Comparison of ENCODE assay signal across 9 cellular contexts in genomic region chr19:14416743-14417214, GRCh38. TPM values are rescaled to one million over a fixed set of nuclear protein-coding genes. Genes with fewer than 3 reads are reported as not detected.
DNase-seq lines count a peak whose midpoint lies in the region; ATAC-seq and TF ChIP-seq lines count a peak whose summit lies in the region.
"Had no signal": no experiment of that assay in that cellular context is flagged by ENCODE, and none has a peak within 500 bp of the region (broad histone marks: within the 10 kb centered on the region; RNA-seq: fewer than 3 reads in every experiment).

No MANE protein-coding gene starts in this region.

- H3K4me3 ChIP-seq in GM08714 (ENCODE audit: low read length) (peak overlapping the region; percentile 84), Loucy (ENCODE audit: low read length, poor library complexity, severe bottlenecking) (peak overlapping the region; percentile 95)
- H3K4me3 ChIP-seq: prostate gland had no signal

- no peaks in the 10 kb centered on the region for H3F3A ChIP-seq in Loucy (ENCODE audit: low read depth)

- H3K27me3 Mint-ChIP-seq in activated naive CD8-positive, alpha-beta T cell treated with anti-CD3 and anti-CD28 coated beads, Interleukin-2, amount 10 ng/mL, durations not matched to agents 7 days and 5 days: no peaks in the 10 kb centered on the region
- H3K27me3 Mint-ChIP-seq in natural killer cell treated with Interleukin-12 subunit alpha and Interleukin-12 subunit beta and Interleukin-15 and Interleukin-18, amount 100 ng/mL, for 72 hours: no peaks in the 10 kb centered on the region

- H3K4me1 ChIP-seq in Loucy (ENCODE audit: insufficient read depth, low read length, poor library complexity, severe bottlenecking): peaks cover 37% of the 10 kb centered on the region

- no peak for ATAC-seq in activated naive CD8-positive, alpha-beta T cell treated with anti-CD3 and anti-CD28 coated beads, Interleukin-2, amount 10 ng/mL, durations not matched to agents 7 days and 5 days (ENCODE audit: low read depth)
- ATAC-seq in natural killer cell treated with Interleukin-12 subunit alpha and Interleukin-12 subunit beta and Interleukin-15 and Interleukin-18, amount 100 ng/mL, for 72 hours: no peak
- no peak for ATAC-seq in GM18858 (IDR thresholded peaks at IDR 0.05; ENCODE audit: unreplicated experiment)

- H3K79me2 ChIP-seq in Loucy (ENCODE audit: insufficient read depth, low read length): peaks cover 81% of the 10 kb centered on the region

- peaks cover 44% of the 10 kb centered on the region for H3K4me1 Mint-ChIP-seq in activated naive CD8-positive, alpha-beta T cell treated with anti-CD3 and anti-CD28 coated beads, Interleukin-2, amount 10 ng/mL, durations not matched to agents 7 days and 5 days
- peaks cover 43 to 50% of the 10 kb centered on the region in 2 donors for H3K4me1 Mint-ChIP-seq in natural killer cell treated with Interleukin-12 subunit alpha and Interleukin-12 subunit beta and Interleukin-15 and Interleukin-18, amount 100 ng/mL, for 72 hours (ENCODE audit: low read depth in 2 of 2)

- H3K9me3 Mint-ChIP-seq in activated naive CD8-positive, alpha-beta T cell treated with anti-CD3 and anti-CD28 coated beads, Interleukin-2, amount 10 ng/mL, durations not matched to agents 7 days and 5 days: peaks cover 1% of the 10 kb centered on the region
- H3K9me3 Mint-ChIP-seq in natural killer cell treated with Interleukin-12 subunit alpha and Interleukin-12 subunit beta and Interleukin-15 and Interleukin-18, amount 100 ng/mL, for 72 hours: no peaks in the 10 kb centered on the region

- no peak overlapping the region for H2AFZ ChIP-seq in Loucy (ENCODE audit: low read length)

- H3K9ac ChIP-seq in Loucy (ENCODE audit: low read depth, low read length, poor library complexity, severe bottlenecking): peak overlapping the region; percentile 98

- H3K9me2 ChIP-seq in Loucy (replicated peaks; ENCODE audit: low read depth, low read length): no peaks in the 10 kb centered on the region

- peak overlapping the region; percentile 94 for H3K4me2 ChIP-seq in Loucy (ENCODE audit: low read depth, low read length, poor library complexity, severe bottlenecking)

- peaks cover 34% of the 10 kb centered on the region; the same call in 1 of the 2 replicates for H3K36me3 ChIP-seq in Loucy (ENCODE audit: insufficient read depth, low read length)

- H3K27ac Mint-ChIP-seq in activated naive CD8-positive, alpha-beta T cell treated with anti-CD3 and anti-CD28 coated beads, Interleukin-2, amount 10 ng/mL, durations not matched to agents 7 days and 5 days: peak overlapping the region; percentile 83
- H3K27ac Mint-ChIP-seq in natural killer cell treated with Interleukin-12 subunit alpha and Interleukin-12 subunit beta and Interleukin-15 and Interleukin-18, amount 100 ng/mL, for 72 hours: peak overlapping the region; percentile 86 to 87

- peaks cover 6% of the 10 kb centered on the region for H3K27me3 ChIP-seq in Loucy (ENCODE audit: insufficient read depth, low read length, poor library complexity, severe bottlenecking)

- H3K4me3 Mint-ChIP-seq in activated naive CD8-positive, alpha-beta T cell treated with anti-CD3 and anti-CD28 coated beads, Interleukin-2, amount 10 ng/mL, durations not matched to agents 7 days and 5 days: peak overlapping the region; percentile 97
- peak overlapping the region; percentile 84 for H3K4me3 Mint-ChIP-seq in natural killer cell treated with Interleukin-12 subunit alpha and Interleukin-12 subunit beta and Interleukin-15 and Interleukin-18, amount 100 ng/mL, for 72 hours

- no peak for DNase-seq in activated naive CD8-positive, alpha-beta T cell treated with anti-CD3 and anti-CD28 coated beads, Interleukin-2, amount 10 ng/mL, durations not matched to agents 7 days and 5 days
- DNase-seq in natural killer cell treated with Interleukin-12 subunit alpha and Interleukin-12 subunit beta and Interleukin-15 and Interleukin-18, amount 100 ng/mL, for 72 hours (ENCODE audit: low spot score): no peak
- no peak for DNase-seq in NCI-H1436 treated with DMSO at 0.1 percent for 48 hours (lab: John Stamatoyannopoulos, UW)
- DNase-seq in caudate nucleus (lab: John Stamatoyannopoulos, UW): no peak
- DNase-seq in NCI-H2107 treated with DMSO at 0.1 percent for 48 hours (lab: John Stamatoyannopoulos, UW; ENCODE audit: unreplicated experiment): no peak

- H3K9me3 ChIP-seq in Loucy (ENCODE audit: insufficient read depth, low read depth, low read length): no peaks in the 10 kb centered on the region
- H3K9me3 ChIP-seq: prostate gland had no signal

- H3K36me3 Mint-ChIP-seq in activated naive CD8-positive, alpha-beta T cell treated with anti-CD3 and anti-CD28 coated beads, Interleukin-2, amount 10 ng/mL, durations not matched to agents 7 days and 5 days: peaks cover 31% of the 10 kb centered on the region
- H3K36me3 Mint-ChIP-seq in natural killer cell treated with Interleukin-12 subunit alpha and Interleukin-12 subunit beta and Interleukin-15 and Interleukin-18, amount 100 ng/mL, for 72 hours: peaks cover 23% of the 10 kb centered on the region

- peaks cover 68% of the 10 kb centered on the region for H4K20me1 ChIP-seq in Loucy (ENCODE audit: insufficient read depth, low read length, poor library complexity, severe bottlenecking)

- POLR2A ChIA-PET in activated naive CD8-positive, alpha-beta T cell treated with anti-CD3 and anti-CD28 coated beads, Interleukin-2, amount 10 ng/mL, durations not matched to agents 7 days and 5 days (lab: Charles Lee): interaction anchor here (1.0 to 3.6 kb wide), 3 partner anchors 8 to 35 kb away, joined by 3 to 32 read pairs (median 15); partner anchors contain the start of genes ADGRE5 and PKN1

- TF ChIP-seq CTCF in Loucy (conservative IDR thresholded peaks at IDR 0.05; ENCODE audit: low read length): no peak

- no peak overlapping the region for H3K27ac ChIP-seq in caudate nucleus (ENCODE audit: low read depth, low read length)
- H3K27ac ChIP-seq: prostate gland had no signal

RNA-seq across cellular contexts. Expression of gene DDX39A, which starts 2.4 kb away (rescaled TPM):
- 100 to 1,000 TPM; 192 to 202 TPM for total RNA-seq in activated naive CD8-positive, alpha-beta T cell treated with anti-CD3 and anti-CD28 coated beads, Interleukin-2, amount 10 ng/mL, durations not matched to agents 7 days and 5 days
- total RNA-seq in natural killer cell treated with Interleukin-12 subunit alpha and Interleukin-12 subunit beta and Interleukin-15 and Interleukin-18, amount 100 ng/mL, for 72 hours: 100 to 1,000 TPM; 225 to 449 TPM

RNA-seq across cellular contexts. Expression of gene PKN1, which starts 16.3 kb away (rescaled TPM):
- 100 to 1,000 TPM; 244 to 265 TPM for total RNA-seq in activated naive CD8-positive, alpha-beta T cell treated with anti-CD3 and anti-CD28 coated beads, Interleukin-2, amount 10 ng/mL, durations not matched to agents 7 days and 5 days
- 100 to 1,000 TPM; 140 to 160 TPM for total RNA-seq in natural killer cell treated with Interleukin-12 subunit alpha and Interleukin-12 subunit beta and Interleukin-15 and Interleukin-18, amount 100 ng/mL, for 72 hours

RNA-seq across cellular contexts. Expression of gene ADGRE5, which starts 35.5 kb away (rescaled TPM):
- total RNA-seq in activated naive CD8-positive, alpha-beta T cell treated with anti-CD3 and anti-CD28 coated beads, Interleukin-2, amount 10 ng/mL, durations not matched to agents 7 days and 5 days: 100 to 1,000 TPM; 304 to 315 TPM
- total RNA-seq in natural killer cell treated with Interleukin-12 subunit alpha and Interleukin-12 subunit beta and Interleukin-15 and Interleukin-18, amount 100 ng/mL, for 72 hours: 100 to 1,000 TPM; 348 to 798 TPM

RNA-seq across cellular contexts. Expression of gene PTGER1, which starts 58.4 kb away (rescaled TPM):
- under 1 TPM; 0.34 to 0.36 TPM for total RNA-seq in activated naive CD8-positive, alpha-beta T cell treated with anti-CD3 and anti-CD28 coated beads, Interleukin-2, amount 10 ng/mL, durations not matched to agents 7 days and 5 days
- total RNA-seq in natural killer cell treated with Interleukin-12 subunit alpha and Interleukin-12 subunit beta and Interleukin-15 and Interleukin-18, amount 100 ng/mL, for 72 hours: under 1 TPM; 0.31 to 0.67 TPM
